1 cellular context compared by ENCODE assay signal in the genomic region with DNA sequence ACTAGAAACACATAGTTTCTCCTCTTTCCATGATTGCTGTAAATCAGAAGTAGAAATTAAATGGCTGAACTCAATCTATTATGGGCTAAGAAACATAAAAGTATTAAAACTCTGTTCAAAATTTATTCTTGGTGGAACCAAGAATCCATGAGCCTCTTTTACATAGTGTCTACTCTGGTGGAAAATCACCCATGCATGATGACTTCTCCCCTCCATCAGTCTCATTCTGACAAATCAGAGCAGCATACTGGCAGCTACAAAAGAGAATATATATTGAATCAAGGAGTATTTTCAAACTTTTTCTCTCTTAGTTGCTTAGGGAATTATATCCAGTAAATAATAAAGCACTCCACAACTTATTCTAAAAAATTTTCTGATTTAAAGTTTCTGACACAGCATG.
TF ChIP-seq lines count a peak whose summit lies in the region.

No MANE protein-coding gene starts in this region.

TF ChIP-seq in SK-N-SH treated with all-trans-retinoic acid at 6 μM for 48 hours, 23 proteins besides CTCF, POLR2A, EP300 and RAD21 (continued from another document):
- TF ChIP-seq BACH2 (CRISPR knock-in tag; IDR thresholded peaks at IDR 0.05; ENCODE audit: borderline replicate concordance) (no peak), ZNF8 (CRISPR knock-in tag; IDR thresholded peaks at IDR 0.05) (no peak), ZFP30 (CRISPR knock-in tag; IDR thresholded peaks at IDR 0.05) (no peak), PPARA (CRISPR knock-in tag; IDR thresholded peaks at IDR 0.05; ENCODE audit: borderline replicate concordance) (no peak), ARNTL (CRISPR knock-in tag; IDR thresholded peaks at IDR 0.05; ENCODE audit: borderline replicate concordance, low read depth) (no peak), ZNF70 (CRISPR knock-in tag; IDR thresholded peaks at IDR 0.05) (no peak), ISL1 (CRISPR knock-in tag; IDR thresholded peaks at IDR 0.05) (no peak), ZNF565 (CRISPR knock-in tag; conservative IDR thresholded peaks at IDR 0.05; ENCODE audit: low read depth) (no peak), OSR1 (CRISPR knock-in tag; IDR thresholded peaks at IDR 0.05) (no peak), TOX (CRISPR knock-in tag; IDR thresholded peaks at IDR 0.05; ENCODE audit: borderline replicate concordance) (no peak)
- TF ChIP-seq, protein P1, sequence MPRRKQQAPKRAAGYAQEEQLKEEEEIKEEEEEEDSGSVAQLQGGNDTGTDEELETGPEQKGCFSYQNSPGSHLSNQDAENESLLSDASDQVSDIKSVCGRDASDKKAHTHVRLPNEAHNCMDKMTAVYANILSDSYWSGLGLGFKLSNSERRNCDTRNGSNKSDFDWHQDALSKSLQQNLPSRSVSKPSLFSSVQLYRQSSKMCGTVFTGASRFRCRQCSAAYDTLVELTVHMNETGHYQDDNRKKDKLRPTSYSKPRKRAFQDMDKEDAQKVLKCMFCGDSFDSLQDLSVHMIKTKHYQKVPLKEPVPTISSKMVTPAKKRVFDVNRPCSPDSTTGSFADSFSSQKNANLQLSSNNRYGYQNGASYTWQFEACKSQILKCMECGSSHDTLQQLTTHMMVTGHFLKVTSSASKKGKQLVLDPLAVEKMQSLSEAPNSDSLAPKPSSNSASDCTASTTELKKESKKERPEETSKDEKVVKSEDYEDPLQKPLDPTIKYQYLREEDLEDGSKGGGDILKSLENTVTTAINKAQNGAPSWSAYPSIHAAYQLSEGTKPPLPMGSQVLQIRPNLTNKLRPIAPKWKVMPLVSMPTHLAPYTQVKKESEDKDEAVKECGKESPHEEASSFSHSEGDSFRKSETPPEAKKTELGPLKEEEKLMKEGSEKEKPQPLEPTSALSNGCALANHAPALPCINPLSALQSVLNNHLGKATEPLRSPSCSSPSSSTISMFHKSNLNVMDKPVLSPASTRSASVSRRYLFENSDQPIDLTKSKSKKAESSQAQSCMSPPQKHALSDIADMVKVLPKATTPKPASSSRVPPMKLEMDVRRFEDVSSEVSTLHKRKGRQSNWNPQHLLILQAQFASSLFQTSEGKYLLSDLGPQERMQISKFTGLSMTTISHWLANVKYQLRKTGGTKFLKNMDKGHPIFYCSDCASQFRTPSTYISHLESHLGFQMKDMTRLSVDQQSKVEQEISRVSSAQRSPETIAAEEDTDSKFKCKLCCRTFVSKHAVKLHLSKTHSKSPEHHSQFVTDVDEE (CRISPR knock-in tag; IDR thresholded peaks at IDR 0.05), result no peak
- TF ChIP-seq, protein P2, sequence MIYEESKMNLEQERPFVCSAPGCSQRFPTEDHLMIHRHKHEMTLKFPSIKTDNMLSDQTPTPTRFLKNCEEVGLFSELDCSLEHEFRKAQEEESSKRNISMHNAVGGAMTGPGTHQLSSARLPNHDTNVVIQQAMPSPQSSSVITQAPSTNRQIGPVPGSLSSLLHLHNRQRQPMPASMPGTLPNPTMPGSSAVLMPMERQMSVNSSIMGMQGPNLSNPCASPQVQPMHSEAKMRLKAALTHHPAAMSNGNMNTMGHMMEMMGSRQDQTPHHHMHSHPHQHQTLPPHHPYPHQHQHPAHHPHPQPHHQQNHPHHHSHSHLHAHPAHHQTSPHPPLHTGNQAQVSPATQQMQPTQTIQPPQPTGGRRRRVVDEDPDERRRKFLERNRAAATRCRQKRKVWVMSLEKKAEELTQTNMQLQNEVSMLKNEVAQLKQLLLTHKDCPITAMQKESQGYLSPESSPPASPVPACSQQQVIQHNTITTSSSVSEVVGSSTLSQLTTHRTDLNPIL (CRISPR knock-in tag; IDR thresholded peaks at IDR 0.05; ENCODE audit: low read depth), result no peak
